In the genomic region with DNA sequence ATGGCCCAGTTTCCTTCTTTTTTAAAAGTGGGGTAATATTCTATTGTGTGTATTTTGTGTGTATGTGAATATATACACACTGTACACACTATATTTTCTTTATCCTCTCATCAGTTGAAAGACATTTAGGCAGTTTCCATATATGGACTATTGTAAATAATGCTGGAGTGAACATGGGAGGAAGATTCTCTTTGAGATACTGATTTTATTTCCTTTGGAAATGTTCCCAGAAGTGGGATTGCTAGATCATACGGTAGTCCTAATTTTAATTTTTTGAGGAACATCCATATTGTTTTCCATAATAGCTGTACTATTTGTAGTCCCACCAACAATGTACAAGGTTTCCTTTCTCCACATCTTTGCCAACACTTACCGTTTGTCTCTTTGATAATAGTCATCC, we compare ENCODE assay signal across 32 cellular contexts. TPM values are rescaled to one million over a fixed set of nuclear protein-coding genes. Genes with fewer than 3 reads are reported as not detected.
"Had no signal": no experiment of that assay in that cellular context is flagged by ENCODE, and none has a peak within 500 bp of the region (broad histone marks: within the 10 kb centered on the region; RNA-seq: fewer than 3 reads in every experiment).

No MANE protein-coding gene starts in this region.

- H3K27me3 Mint-ChIP-seq: activated CD4-positive, alpha-beta memory T cell treated with anti-CD3 and anti-CD28 coated beads, Interleukin-2, amount 10 ng/mL, durations not matched to agents 7 days and 5 days; activated CD4-positive, alpha-beta T cell treated with anti-CD3 and anti-CD28 coated beads, Interleukin-2, amount 10 ng/mL, durations not matched to agents 7 days and 5 days; activated naive CD4-positive, alpha-beta T cell treated with anti-CD3 and anti-CD28 coated beads, Interleukin-2, amount 10 ng/mL, durations not matched to agents 7 days and 5 days; activated naive CD8-positive, alpha-beta T cell treated with anti-CD3 and anti-CD28 coated beads, Interleukin-2, amount 10 ng/mL, durations not matched to agents 7 days and 5 days; activated T-cell treated with anti-CD3 and anti-CD28 coated beads, Interleukin-2, amount 50 U/mL, for 24 hours; brain; T-helper 17 cell had no signal

- DNase-seq: activated CD4-positive, alpha-beta memory T cell treated with anti-CD3 and anti-CD28 coated beads, Interleukin-2, amount 10 ng/mL, durations not matched to agents 7 days and 5 days; activated CD4-positive, alpha-beta T cell treated with anti-CD3 and anti-CD28 coated beads for 1 hour; activated CD4-positive, alpha-beta T cell treated with anti-CD3 and anti-CD28 coated beads for 4 hours; activated CD4-positive, alpha-beta T cell treated with anti-CD3 and anti-CD28 coated beads, Interleukin-2, amount 10 ng/mL, durations not matched to agents 7 days and 5 days; activated CD4-positive, alpha-beta T cell treated with anti-CD3 and anti-CD28 coated beads, Interleukin-2, amount 50 U/mL, for 4 hours; activated CD4-positive, CD25-positive, alpha-beta regulatory T cell; activated CD8-positive, alpha-beta memory T cell treated with anti-CD3 and anti-CD28 coated beads, Interleukin-2, amount 50 U/mL, for 48 hours; activated gamma-delta T cell; activated naive CD4-positive, alpha-beta T cell; activated naive CD4-positive, alpha-beta T cell treated with anti-CD3 and anti-CD28 coated beads, Interleukin-2, amount 10 ng/mL, durations not matched to agents 7 days and 5 days; activated naive CD8-positive, alpha-beta T cell treated with anti-CD3 and anti-CD28 coated beads, Interleukin-2, amount 10 ng/mL, durations not matched to agents 7 days and 5 days; activated T-cell treated with anti-CD3 and anti-CD28 coated beads for 4 hours; activated T-cell treated with anti-CD3 and anti-CD28 coated beads, Interleukin-2, amount 50 U/mL, for 24 hours; activated T-cell treated with anti-CD3 and anti-CD28 coated beads, Interleukin-2, amount 50 U/mL, for 72 hours; central memory CD4-positive, alpha-beta T cell; cerebellar nuclear complex; colonic mucosa; effector CD8-positive, alpha-beta T cell; foreskin melanocyte; heart right ventricle; T-helper 1 cell; T-helper 17 cell; T1000 had no signal

- H3K4me2 ChIP-seq: hepatocyte had no signal

- H3K4me3 ChIP-seq: ascending aorta, cardiac muscle cell, colonic mucosa, gastroesophageal sphincter, heart right ventricle, hepatocyte had no signal

- ATAC-seq: activated naive CD4-positive, alpha-beta T cell treated with anti-CD3 and anti-CD28 coated beads, Interleukin-2, amount 50 U/mL, for 72 hours; activated T-cell treated with anti-CD3 and anti-CD28 coated beads, Interleukin-2, amount 50 U/mL, for 72 hours; esophagus mucosa; gastroesophageal sphincter; heart right ventricle; T-helper 17 cell had no signal

- H3K4me1 Mint-ChIP-seq: activated CD4-positive, alpha-beta T cell treated with anti-CD3 and anti-CD28 coated beads, Interleukin-2, amount 10 ng/mL, durations not matched to agents 7 days and 5 days; activated naive CD4-positive, alpha-beta T cell treated with anti-CD3 and anti-CD28 coated beads, Interleukin-2, amount 10 ng/mL, durations not matched to agents 7 days and 5 days; brain had no signal

- H3K79me2 ChIP-seq: hepatocyte had no signal

- H3K27ac ChIP-seq: ascending aorta, cardiac muscle cell, colonic mucosa, gastroesophageal sphincter, heart right ventricle, hepatocyte had no signal

- H2AFZ ChIP-seq: hepatocyte had no signal

- H3K27me3 ChIP-seq: ascending aorta, cardiac muscle cell, colonic mucosa, gastroesophageal sphincter, heart right ventricle, hepatocyte had no signal

- H3K4me1 ChIP-seq: ascending aorta, colonic mucosa, gastroesophageal sphincter had no signal

- H3K9me3 ChIP-seq: ascending aorta, colonic mucosa, gastroesophageal sphincter, heart right ventricle had no signal

- H3K36me3 ChIP-seq: colonic mucosa had no signal

- H3K27ac Mint-ChIP-seq: activated CD4-positive, alpha-beta memory T cell treated with anti-CD3 and anti-CD28 coated beads, Interleukin-2, amount 10 ng/mL, durations not matched to agents 7 days and 5 days; activated CD4-positive, alpha-beta T cell treated with anti-CD3 and anti-CD28 coated beads, Interleukin-2, amount 10 ng/mL, durations not matched to agents 7 days and 5 days; activated naive CD4-positive, alpha-beta T cell treated with anti-CD3 and anti-CD28 coated beads, Interleukin-2, amount 10 ng/mL, durations not matched to agents 7 days and 5 days; activated naive CD4-positive, alpha-beta T cell treated with anti-CD3 and anti-CD28 coated beads, Interleukin-2, amount 50 U/mL, for 72 hours; activated naive CD8-positive, alpha-beta T cell treated with anti-CD3 and anti-CD28 coated beads, Interleukin-2, amount 10 ng/mL, durations not matched to agents 7 days and 5 days; activated T-cell treated with anti-CD3 and anti-CD28 coated beads, Interleukin-2, amount 50 U/mL, for 24 hours; activated T-cell treated with anti-CD3 and anti-CD28 coated beads, Interleukin-2, amount 50 U/mL, for 72 hours; T-helper 17 cell; T-helper 2 cell treated with Interferon-gamma antibody and Interleukin-4, amounts not matched to agents 5 μg/mL and 100 μg/mL, for 36 hours had no signal

- H3K4me3 Mint-ChIP-seq: activated CD4-positive, alpha-beta memory T cell treated with anti-CD3 and anti-CD28 coated beads, Interleukin-2, amount 10 ng/mL, durations not matched to agents 7 days and 5 days; activated CD4-positive, alpha-beta T cell treated with anti-CD3 and anti-CD28 coated beads, Interleukin-2, amount 10 ng/mL, durations not matched to agents 7 days and 5 days; activated naive CD4-positive, alpha-beta T cell treated with anti-CD3 and anti-CD28 coated beads, Interleukin-2, amount 10 ng/mL, durations not matched to agents 7 days and 5 days; activated naive CD8-positive, alpha-beta T cell treated with anti-CD3 and anti-CD28 coated beads, Interleukin-2, amount 10 ng/mL, durations not matched to agents 7 days and 5 days; activated T-cell treated with anti-CD3 and anti-CD28 coated beads, Interleukin-2, amount 50 U/mL, for 24 hours; activated T-cell treated with anti-CD3 and anti-CD28 coated beads, Interleukin-2, amount 50 U/mL, for 72 hours; brain; T-helper 17 cell; T-helper 2 cell treated with Interferon-gamma antibody and Interleukin-4, amounts not matched to agents 5 μg/mL and 100 μg/mL, for 36 hours had no signal

- FAIRE-seq: endometrium had no signal

- H3K9me3 Mint-ChIP-seq: activated CD4-positive, alpha-beta memory T cell treated with anti-CD3 and anti-CD28 coated beads, Interleukin-2, amount 10 ng/mL, durations not matched to agents 7 days and 5 days; activated CD4-positive, alpha-beta T cell treated with anti-CD3 and anti-CD28 coated beads, Interleukin-2, amount 10 ng/mL, durations not matched to agents 7 days and 5 days; activated naive CD4-positive, alpha-beta T cell treated with anti-CD3 and anti-CD28 coated beads, Interleukin-2, amount 10 ng/mL, durations not matched to agents 7 days and 5 days; activated naive CD4-positive, alpha-beta T cell treated with anti-CD3 and anti-CD28 coated beads, Interleukin-2, amount 50 U/mL, for 72 hours; activated naive CD8-positive, alpha-beta T cell treated with anti-CD3 and anti-CD28 coated beads, Interleukin-2, amount 10 ng/mL, durations not matched to agents 7 days and 5 days; activated T-cell treated with anti-CD3 and anti-CD28 coated beads, Interleukin-2, amount 50 U/mL, for 24 hours; activated T-cell treated with anti-CD3 and anti-CD28 coated beads, Interleukin-2, amount 50 U/mL, for 72 hours; T-helper 2 cell treated with Interferon-gamma antibody and Interleukin-4, amounts not matched to agents 5 μg/mL and 100 μg/mL, for 36 hours had no signal

RNA-seq across cellular contexts. Expression of a gene that starts 51.0 kb away (rescaled TPM):
- total RNA-seq: activated CD4-positive, alpha-beta T cell treated with anti-CD3 and anti-CD28 coated beads, Interleukin-2, amount 10 ng/mL, durations not matched to agents 7 days and 5 days had no signal
